14 cellular contexts compared by ENCODE assay signal in genomic region chr1:110593905-110594304, GRCh38. TPM values are rescaled to one million over a fixed set of nuclear protein-coding genes. Genes with fewer than 3 reads are reported as not detected.
"Had no signal": no experiment of that assay in that cellular context is flagged by ENCODE, and none has a peak within 500 bp of the region (broad histone marks: within the 10 kb centered on the region; RNA-seq: fewer than 3 reads in every experiment).

No MANE protein-coding gene starts in this region.

- H3K4me3 Mint-ChIP-seq: activated CD4-positive, alpha-beta T cell treated with anti-CD3 and anti-CD28 coated beads, Interleukin-2, amount 10 ng/mL, durations not matched to agents 7 days and 5 days; activated T-cell treated with anti-CD3 and anti-CD28 coated beads, Interleukin-2, amount 50 U/mL, for 72 hours; memory B cell; stimulated activated naive CD8-positive, alpha-beta T cell treated with anti-CD3 and anti-CD28 coated beads, Interleukin-15, amount 100 ng/mL, for 72 hours had no signal

- FAIRE-seq: endothelial cell of umbilical vein, pancreas had no signal

- H3K27ac Mint-ChIP-seq: activated CD4-positive, alpha-beta T cell treated with anti-CD3 and anti-CD28 coated beads, Interleukin-2, amount 10 ng/mL, durations not matched to agents 7 days and 5 days; activated T-cell treated with anti-CD3 and anti-CD28 coated beads, Interleukin-2, amount 50 U/mL, for 72 hours; memory B cell; stimulated activated naive CD8-positive, alpha-beta T cell treated with anti-CD3 and anti-CD28 coated beads, Interleukin-15, amount 100 ng/mL, for 72 hours had no signal

- H3K36me3 Mint-ChIP-seq: memory B cell; naive thymus-derived CD4-positive, alpha-beta T cell had no signal

- H3K9me3 Mint-ChIP-seq: activated CD4-positive, alpha-beta T cell treated with anti-CD3 and anti-CD28 coated beads, Interleukin-2, amount 10 ng/mL, durations not matched to agents 7 days and 5 days; activated T-cell treated with anti-CD3 and anti-CD28 coated beads, Interleukin-2, amount 50 U/mL, for 72 hours; memory B cell; naive thymus-derived CD4-positive, alpha-beta T cell; stimulated activated naive CD8-positive, alpha-beta T cell treated with anti-CD3 and anti-CD28 coated beads, Interleukin-15, amount 100 ng/mL, for 72 hours had no signal

- DNase-seq: activated CD4-positive, alpha-beta T cell treated with anti-CD3 and anti-CD28 coated beads, Interleukin-2, amount 10 ng/mL, durations not matched to agents 7 days and 5 days; activated effector memory CD4-positive, alpha-beta T cell treated with anti-CD3 and anti-CD28 coated beads, Interleukin-2, amount 50 U/mL, for 16 hours; activated naive CD4-positive, alpha-beta T cell treated with anti-CD3 and anti-CD28 coated beads, Interleukin-2, amount 50 U/mL, for 16 hours; activated T-cell treated with anti-CD3 and anti-CD28 coated beads, Interleukin-2, amount 50 U/mL, for 72 hours; effector CD8-positive, alpha-beta T cell; esophagus squamous epithelium; left ventricle myocardium superior; naive thymus-derived CD4-positive, alpha-beta T cell; pancreas; stimulated activated CD4-positive, alpha-beta T cell treated with anti-CD3 and anti-CD28 coated beads, Interleukin-4, amount 100 ng/mL, for 1 hour; stimulated activated naive CD8-positive, alpha-beta T cell treated with anti-CD3 and anti-CD28 coated beads, Interleukin-15, amount 100 ng/mL, for 72 hours; trophoblast cell had no signal

RNA-seq across cellular contexts. Expression of gene KCNA2, which starts 12.3 kb away (rescaled TPM):
- total RNA-seq: endothelial cell of umbilical vein had no signal
- polyA plus RNA-seq: endothelial cell of umbilical vein; naive thymus-derived CD4-positive, alpha-beta T cell had no signal
